ENCODE assay signal across 1 cellular context in genomic region chr4:11471613-11472012, GRCh38.
TF ChIP-seq lines count a peak whose summit lies in the region.

No MANE protein-coding gene starts in this region.

TF ChIP-seq in GM23338, 12 proteins besides CTCF, POLR2A, EP300 and RAD21 (continued from another document):
- TF ChIP-seq ZNF462 (CRISPR knock-in tag; IDR thresholded peaks at IDR 0.05) (no peak), ZNF114 (CRISPR knock-in tag; IDR thresholded peaks at IDR 0.05) (no peak), POLR2AphosphoS5 (IDR thresholded peaks at IDR 0.05; ENCODE audit: low read depth) (no peak), REST (IDR thresholded peaks at IDR 0.05; ENCODE audit: unreplicated experiment) (no peak), NANOG (IDR thresholded peaks at IDR 0.05; ENCODE audit: borderline replicate concordance) (no peak), EZH2phosphoT487 (IDR thresholded peaks at IDR 0.05; ENCODE audit: unreplicated experiment) (no peak), ZNF331 (CRISPR knock-in tag; IDR thresholded peaks at IDR 0.05; ENCODE audit: low read depth) (no peak), STAT1 (IDR thresholded peaks at IDR 0.05; ENCODE audit: unreplicated experiment) (no peak), CREB1 (CRISPR knock-in tag; IDR thresholded peaks at IDR 0.05; ENCODE audit: low read depth) (no peak)
